Comparison of ENCODE assay signal across 13 cellular contexts in genomic region chr1:149613951-149614350, GRCh38. TPM values are rescaled to one million over a fixed set of nuclear protein-coding genes. Genes with fewer than 3 reads are reported as not detected.
"Had no signal": no experiment of that assay in that cellular context is flagged by ENCODE, and none has a peak within 500 bp of the region (broad histone marks: within the 10 kb centered on the region; RNA-seq: fewer than 3 reads in every experiment).

No MANE protein-coding gene starts in this region.

RNA-seq across cellular contexts. Expression of gene PPIAL4C, which starts 30.3 kb away (rescaled TPM):
- total RNA-seq: activated B cell treated with CpG ODN at 0.5 μM for 24 hours; activated CD8-positive, alpha-beta memory T cell treated with anti-CD3 and anti-CD28 coated beads for 36 hours; activated naive CD4-positive, alpha-beta T cell treated with anti-CD3 and anti-CD28 coated beads, Interleukin-2, amount 50 U/mL, for 72 hours; activated T-helper 1 cell treated with anti-CD3 and anti-CD28 coated beads, Interleukin-12 subunit alpha, Interleukin-12 subunit beta, Interleukin-2, Interleukin-4 antibody, amounts not matched to agents 30 ng/mL and 10 ng/mL and 1 ng/mL, durations not matched to agents 14 hours and 24 hours and 36 hours; activated T-helper 2 cell treated with anti-CD3 and anti-CD28 coated beads, Interferon-gamma antibody, Interleukin-2, Interleukin-4, amounts not matched to agents 10 μg/mL and 5 μg/mL and 100 μg/mL, durations not matched to agents 14 hours and 24 hours and 36 hours; ascending aorta; cardiac septum; esophagus squamous epithelium; fibroblast of lung; foreskin keratinocyte; gastrocnemius medialis; heart left ventricle had no signal
- polyA plus RNA-seq: esophagus, fibroblast of lung, foreskin keratinocyte, heart left ventricle had no signal
